9 cellular contexts compared by ENCODE assay signal in the genomic region with DNA sequence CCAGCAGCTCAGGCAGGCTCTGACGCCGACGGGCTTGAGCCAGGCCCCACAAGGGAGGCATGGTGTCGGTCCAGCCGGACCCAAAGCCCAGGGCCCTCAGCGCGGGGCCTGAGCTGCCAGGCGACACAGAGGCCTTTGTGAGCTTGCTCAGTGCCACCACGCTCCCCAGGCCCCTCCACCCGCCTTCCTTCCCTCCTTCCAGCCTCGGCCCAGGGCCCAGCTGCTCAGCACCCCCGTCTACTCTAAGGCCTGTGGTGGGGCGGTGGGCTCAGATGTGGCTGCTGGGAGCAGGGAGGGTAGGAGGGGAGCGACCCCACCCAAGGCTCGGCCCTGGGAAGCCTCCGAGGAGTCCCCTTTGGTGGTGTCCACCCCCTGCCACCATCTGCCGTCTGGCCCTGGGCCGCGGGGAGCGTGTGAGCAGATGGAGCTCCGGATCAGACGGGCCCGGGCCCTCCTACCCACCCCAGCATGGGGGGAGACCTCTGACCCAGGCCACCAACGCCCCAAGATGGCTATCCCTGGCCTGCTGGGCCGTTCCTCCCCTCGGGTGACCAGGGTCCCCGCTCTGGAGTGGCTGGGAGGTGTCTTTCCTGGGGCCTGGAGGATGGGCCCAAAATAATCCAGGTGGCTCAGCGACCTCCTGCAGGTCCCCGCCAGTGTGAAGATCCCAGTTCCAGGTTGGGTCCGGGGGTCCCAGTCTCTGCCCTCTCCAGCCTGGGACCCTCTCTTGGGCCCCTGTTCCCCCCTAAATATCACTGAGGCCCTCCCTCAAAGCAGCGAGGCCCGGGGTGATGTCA. TPM values are rescaled to one million over a fixed set of nuclear protein-coding genes. Genes with fewer than 3 reads are reported as not detected.
DNase-seq lines count a peak whose midpoint lies in the region; ATAC-seq and TF ChIP-seq lines count a peak whose summit lies in the region.
"Had no signal": no experiment of that assay in that cellular context is flagged by ENCODE, and none has a peak within 500 bp of the region (broad histone marks: within the 10 kb centered on the region; RNA-seq: fewer than 3 reads in every experiment).

No MANE protein-coding gene starts in this region.

- H3K36me3 Mint-ChIP-seq in activated T-cell treated with anti-CD3 and anti-CD28 coated beads, Interleukin-2, amount 50 U/mL, for 72 hours (ENCODE audit: insufficient read depth in 2 of 2), result peaks cover 4 to 12% of the 10 kb centered on the region in 2 donors

- no peak for TF ChIP-seq POLR2A in uterus (IDR thresholded peaks at IDR 0.05)

- no peaks in the 10 kb centered on the region for H3K9me3 ChIP-seq in ectodermal cell (ENCODE audit: control insufficient read depth, low read length)
- no peaks in the 10 kb centered on the region for H3K9me3 ChIP-seq in mucosa of rectum (ENCODE audit: control insufficient read depth in 2 of 2, low read length in 2 of 2)
- H3K9me3 ChIP-seq in uterus, result no peaks in the 10 kb centered on the region

- peaks cover 8% of the 10 kb centered on the region for H3K4me1 ChIP-seq in ectodermal cell (ENCODE audit: control insufficient read depth, insufficient read depth, low read length)
- peaks cover 69 to 74% of the 10 kb centered on the region in 2 donors for H3K4me1 ChIP-seq in mucosa of rectum (ENCODE audit: control insufficient read depth in 2 of 2, insufficient read depth in 2 of 2, low read length in 2 of 2)
- H3K4me1 ChIP-seq in uterus, result peaks cover 11 to 57% of the 10 kb centered on the region in 2 donors

- no peaks in the 10 kb centered on the region for H3K27me3 ChIP-seq in ectodermal cell (ENCODE audit: control insufficient read depth, insufficient read depth, low read length, poor library complexity, severe bottlenecking)
- H3K27me3 ChIP-seq in mucosa of rectum (ENCODE audit: control insufficient read depth in 2 of 2, insufficient read depth in 2 of 2, low read length in 2 of 2), result no peaks in the 10 kb centered on the region
- H3K27me3 ChIP-seq in uterus, result no peaks in the 10 kb centered on the region

- peak overlapping the region; percentile 62 to 80 for H3K4me3 Mint-ChIP-seq in activated T-cell treated with anti-CD3 and anti-CD28 coated beads, Interleukin-2, amount 50 U/mL, for 72 hours
- H3K4me3 Mint-ChIP-seq: nephron had no signal

- peak overlapping the region; percentile 74 to 96 for H3K9ac ChIP-seq in mucosa of rectum (ENCODE audit: low read depth in 1 of 2, low read length in 2 of 2)

- H3K4me3 ChIP-seq in ectodermal cell (ENCODE audit: insufficient read depth, low read depth, low read length) (no peak overlapping the region), mucosa of rectum (ENCODE audit: low read length in 2 of 2) (peak overlapping the region; percentile 54 to 72), uterus (peak overlapping the region; percentile 27 to 34)

- peak overlapping the region; percentile 89 for H3K27ac Mint-ChIP-seq in activated T-cell treated with anti-CD3 and anti-CD28 coated beads, Interleukin-2, amount 50 U/mL, for 72 hours
- H3K27ac Mint-ChIP-seq: nephron had no signal

- H3K27ac ChIP-seq in ectodermal cell (ENCODE audit: insufficient read depth, low read depth, low read length, poor library complexity, severe bottlenecking) (peak overlapping the region; percentile 60), mucosa of rectum (ENCODE audit: low read depth in 2 of 2, low read length in 2 of 2) (peak overlapping the region; percentile 98 to 100), uterus (peak overlapping the region; percentile 98)

- no peak for TF ChIP-seq CTCF in uterus (IDR thresholded peaks at IDR 0.05)

- ATAC-seq in activated T-cell treated with anti-CD3 and anti-CD28 coated beads, Interleukin-2, amount 50 U/mL, for 72 hours (replicated peaks in 1 of 2), result peak in 1 of 2 donors; percentile 7
- no peak for ATAC-seq in HG03097 (IDR thresholded peaks at IDR 0.05; ENCODE audit: low FRiP score, unreplicated experiment)

- WGBS in ectodermal cell, 2 experiments, result 85 to 87% methylated on average over 32 of the region's 32 CpGs

- H3K9me3 Mint-ChIP-seq in activated T-cell treated with anti-CD3 and anti-CD28 coated beads, Interleukin-2, amount 50 U/mL, for 72 hours, result no peaks in the 10 kb centered on the region
- H3K9me3 Mint-ChIP-seq: nephron had no signal

- intact Hi-C loops in uterus (cut with DNase I; ENCODE audit: low total_unique reads), result no loop called here

- no peak for DNase-seq in activated T-cell treated with anti-CD3 and anti-CD28 coated beads, Interleukin-2, amount 50 U/mL, for 72 hours
- DNase-seq in activated T-cell treated with anti-CD3 and anti-CD28 coated beads for 4 hours, result no peak
- DNase-seq in uterus, result peak in 1 of 2 donors; percentile 52
- no peak for DNase-seq in NCI-H146 (lab: John Stamatoyannopoulos, UW)
- DNase-seq in AG20443 (ENCODE audit: low spot score), result no peak

- H3K36me3 ChIP-seq in ectodermal cell (ENCODE audit: control insufficient read depth, insufficient read depth, low read length) (peaks cover 9% of the 10 kb centered on the region), mucosa of rectum (ENCODE audit: control insufficient read depth in 2 of 2, insufficient read depth in 2 of 2, low read length in 2 of 2) (peaks cover 18 to 19% of the 10 kb centered on the region in 2 donors), uterus (no peaks in the 10 kb centered on the region)

- peaks cover 26% of the 10 kb centered on the region for H3K4me1 Mint-ChIP-seq in activated T-cell treated with anti-CD3 and anti-CD28 coated beads, Interleukin-2, amount 50 U/mL, for 72 hours (ENCODE audit: low read depth)

- no peaks in the 10 kb centered on the region for H3K27me3 Mint-ChIP-seq in activated T-cell treated with anti-CD3 and anti-CD28 coated beads, Interleukin-2, amount 50 U/mL, for 72 hours (ENCODE audit: low read depth)

RNA-seq across cellular contexts. Expression of gene ZBTB7A, which starts 7.8 kb away (rescaled TPM):
- 10 to 100 TPM; 29.9 to 39.6 TPM for total RNA-seq in activated T-cell treated with anti-CD3 and anti-CD28 coated beads, Interleukin-2, amount 50 U/mL, for 72 hours
- polyA plus RNA-seq in ectodermal cell (2013, experiment 1 of 4), result 8.4 TPM
- polyA plus RNA-seq in ectodermal cell (2013, experiment 2 of 4), result 7.6 TPM
- polyA plus RNA-seq in ectodermal cell (2013, experiment 3 of 4), result 7.8 TPM
- 8.3 TPM for polyA plus RNA-seq in ectodermal cell (2013, experiment 4 of 4)
- 10 to 100 TPM; 10.8 to 72.9 (median 14.1) TPM for total RNA-seq in uterus

RNA-seq across cellular contexts. Expression of gene PIAS4, which starts 51.4 kb away (rescaled TPM):
- 10 to 100 TPM; 33.4 TPM for total RNA-seq in activated T-cell treated with anti-CD3 and anti-CD28 coated beads, Interleukin-2, amount 50 U/mL, for 72 hours
- polyA plus RNA-seq in ectodermal cell (2013, experiment 1 of 4), result 42.6 TPM
- polyA plus RNA-seq in ectodermal cell (2013, experiment 2 of 4), result 44.6 TPM
- 33.7 TPM for polyA plus RNA-seq in ectodermal cell (2013, experiment 3 of 4)
- 34.3 TPM for polyA plus RNA-seq in ectodermal cell (2013, experiment 4 of 4)
- 10 to 100 TPM in 3 of 4 donors, 1 to 10 TPM in 1; 10.0 to 39.4 (median 23.4) TPM for total RNA-seq in uterus
